Comparison of ENCODE assay signal across 8 cellular contexts in genomic region chr20:3222635-3223600, GRCh38. TPM values are rescaled to one million over a fixed set of nuclear protein-coding genes. Genes with fewer than 3 reads are reported as not detected.
DNase-seq lines count a peak whose midpoint lies in the region; ATAC-seq and TF ChIP-seq lines count a peak whose summit lies in the region.

No MANE protein-coding gene starts in this region.

- peaks cover 26% of the 10 kb centered on the region for H3K4me1 Mint-ChIP-seq in activated naive CD8-positive, alpha-beta T cell (ENCODE audit: low read depth)

- H3K4me3 Mint-ChIP-seq in activated naive CD8-positive, alpha-beta T cell = peak overlapping the region; percentile 53

- TF ChIP-seq CTCF in right atrium auricular region (IDR thresholded peaks at IDR 0.05) = no peak

- peaks cover 18% of the 10 kb centered on the region for H3K36me3 ChIP-seq in right atrium auricular region

- H3K27me3 ChIP-seq in right atrium auricular region = no peaks in the 10 kb centered on the region

- H3K27me3 Mint-ChIP-seq in activated naive CD8-positive, alpha-beta T cell = no peaks in the 10 kb centered on the region

- no peak overlapping the region for H3K27ac ChIP-seq in right atrium auricular region

- peak; percentile 91 for ATAC-seq in Right ventricle myocardium superior (ENCODE audit: poor library complexity)
- ATAC-seq in HG02970 (IDR thresholded peaks at IDR 0.05; ENCODE audit: low FRiP score, unreplicated experiment) = no peak

- H3K9me3 Mint-ChIP-seq in activated naive CD8-positive, alpha-beta T cell (ENCODE audit: low read depth) = no peaks in the 10 kb centered on the region

- H3K9me3 ChIP-seq in right atrium auricular region = no peaks in the 10 kb centered on the region

- peak overlapping the region; percentile 72 for H3K27ac Mint-ChIP-seq in activated naive CD8-positive, alpha-beta T cell

- H3K4me1 ChIP-seq in right atrium auricular region = peaks cover 0 to 8% of the 10 kb centered on the region in 2 donors

- H3K36me3 Mint-ChIP-seq in activated naive CD8-positive, alpha-beta T cell = no peaks in the 10 kb centered on the region

- peak; percentile 79 for DNase-seq in Right ventricle myocardium superior
- DNase-seq in right atrium auricular region (ENCODE audit: low spot score) = no peak
- DNase-seq in NCI-H1930 (lab: John Stamatoyannopoulos, UW) = peak; percentile 75
- peak; percentile 37 for DNase-seq in stimulated activated CD8-positive, alpha-beta memory T cell treated with anti-CD3 and anti-CD28 coated beads, Interleukin-4, amount 100 ng/mL, for 48 hours
- DNase-seq in NCI-H524 treated with DMSO at 0.1 percent for 48 hours (lab: John Stamatoyannopoulos, UW) = no peak
- DNase-seq in AG08395 (ENCODE audit: low spot score) = no peak

- H3K4me3 ChIP-seq in right atrium auricular region = no peak overlapping the region

- intact Hi-C loops in Right ventricle myocardium superior (cut with DNase I) = no loop called here

RNA-seq across cellular contexts. Expression of gene ITPA, which starts 13.6 kb away (rescaled TPM):
- total RNA-seq in Right ventricle myocardium superior = 19.0 TPM
- 10 to 100 TPM; 17.4 to 21.4 TPM for total RNA-seq in right atrium auricular region

RNA-seq across cellular contexts. Expression of gene SLC4A11, which starts 16.1 kb away (rescaled TPM):
- 0.16 TPM for total RNA-seq in Right ventricle myocardium superior
- total RNA-seq in right atrium auricular region = under 1 TPM in 1 of 2 donors, not detected in 1; 0.16 TPM

RNA-seq across cellular contexts. Expression of gene DDRGK1, which starts 18.4 kb away (rescaled TPM):
- total RNA-seq in Right ventricle myocardium superior (36.4 TPM), right atrium auricular region (10 to 100 TPM; 43.8 to 48.0 TPM)

RNA-seq across cellular contexts. Expression of gene LZTS3, which starts 49.6 kb away (rescaled TPM):
- total RNA-seq in Right ventricle myocardium superior (18.3 TPM), right atrium auricular region (10 to 100 TPM; 18.9 to 25.9 TPM)

Comparison
In these comparisons a context has a peak if more than half of its experiments do, and no peak if none do; other contexts are left out.
1. DNase-seq: peak in Right ventricle myocardium superior (single experiment), NCI-H1930 (2 of 2) and stimulated activated CD8-positive, alpha-beta memory T cell treated with anti-CD3 and anti-CD28 coated beads, Interleukin-4, amount 100 ng/mL, for 48 hours (single experiment); none in right atrium auricular region (single experiment), NCI-H524 treated with DMSO at 0.1 percent for 48 hours (single experiment) and AG08395 (single experiment).